ENCODE assay signal across 11 cellular contexts in the genomic region with DNA sequence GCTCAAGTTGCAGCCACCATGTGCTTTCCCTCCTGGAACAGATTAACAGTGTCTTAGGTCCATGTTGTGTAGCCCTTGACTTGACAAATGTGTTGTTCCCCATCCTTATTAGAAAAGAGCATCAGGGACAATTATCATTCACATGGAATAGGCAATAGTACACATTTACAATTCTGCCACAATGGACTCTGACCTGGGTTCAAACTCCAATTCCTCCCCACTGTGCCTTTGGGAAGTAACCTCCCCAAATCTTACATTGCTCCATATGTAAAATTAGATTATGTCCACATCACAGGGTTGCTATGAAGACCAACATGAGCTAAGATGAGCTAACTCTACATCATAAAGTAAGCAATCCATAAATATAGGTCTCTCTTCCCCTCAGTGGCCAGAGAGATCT.
"Had no signal": no experiment of that assay in that cellular context is flagged by ENCODE, and none has a peak within 500 bp of the region (broad histone marks: within the 10 kb centered on the region; RNA-seq: fewer than 3 reads in every experiment).

No MANE protein-coding gene starts in this region.

- H3K4me1 Mint-ChIP-seq: GM23338 had no signal

- FAIRE-seq: H1, H54 had no signal

- H3K4me3 Mint-ChIP-seq: GM23338, H9, HFFc6 had no signal

- H3K9me3 ChIP-seq: HAP-1 had no signal

- H3K9ac ChIP-seq: GM23248 had no signal

- H3K9me3 Mint-ChIP-seq: HFFc6 had no signal

- H3K4me1 ChIP-seq: HAP-1 had no signal

- H3K27ac Mint-ChIP-seq: GM23338, H9, HFFc6 had no signal

- H3K36me3 ChIP-seq: HAP-1 had no signal

- ATAC-seq: GM23338, HCT116 had no signal

- H3K4me2 ChIP-seq: GM23338 had no signal

- DNase-seq: GM23248, GOT3, H7, H9, HCEC 1CT, HFFc6 had no signal

- H3K4me3 ChIP-seq: GM23248, GM23338, HAP-1 had no signal

- H2AFZ ChIP-seq: GM23248, GM23338 had no signal

- H3K27ac ChIP-seq: GM23248 had no signal
